In the genomic region with DNA sequence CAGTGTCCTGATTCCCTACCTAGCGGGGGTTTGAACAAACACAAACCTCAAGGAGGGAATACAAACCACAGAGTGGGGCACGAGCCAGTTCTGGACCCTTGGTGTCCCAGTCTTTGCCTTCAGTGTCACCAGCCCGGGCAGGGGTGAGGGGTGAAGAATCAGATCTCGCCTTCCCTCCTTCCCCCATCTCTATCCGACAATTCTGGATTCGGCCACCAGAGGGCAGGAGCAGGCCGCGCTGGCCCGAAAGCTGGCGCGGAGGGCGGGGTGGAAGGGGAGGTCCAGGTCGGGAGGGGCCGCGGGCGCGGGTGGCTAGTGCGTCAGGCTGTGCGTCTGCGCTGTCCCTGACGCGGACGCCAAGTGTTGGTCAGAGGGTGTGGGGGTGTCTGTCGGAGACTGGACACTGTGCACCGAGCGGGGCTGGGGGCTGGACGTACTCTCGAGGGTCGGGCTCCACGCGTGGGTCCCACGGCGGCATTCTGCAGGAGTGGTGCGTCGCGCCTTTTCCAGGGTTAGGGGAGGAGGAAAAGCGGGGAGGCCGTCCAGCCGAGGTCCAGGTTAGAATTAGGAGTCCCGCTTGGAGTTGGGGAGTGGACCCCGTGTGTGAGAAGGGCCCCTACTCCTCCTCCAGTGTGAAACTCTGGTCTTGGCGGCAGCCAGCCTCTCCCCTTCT, we compare ENCODE assay signal across 8 cellular contexts. TPM values are rescaled to one million over a fixed set of nuclear protein-coding genes. Genes with fewer than 3 reads are reported as not detected.
DNase-seq lines count a peak whose midpoint lies in the region; TF ChIP-seq lines count a peak whose summit lies in the region.

No MANE protein-coding gene starts in this region.

- H3K4me3 ChIP-seq in fibroblast of villous mesenchyme (ENCODE audit: low read depth, low read length), result peak overlapping the region; percentile 52

- peaks cover 2% of the 10 kb centered on the region for H3K4me1 Mint-ChIP-seq in activated T-helper 2 cell treated with anti-CD3 and anti-CD28 coated beads, Interferon-gamma antibody, Interleukin-2, Interleukin-4, amounts not matched to agents 10 μg/mL and 5 μg/mL and 100 μg/mL, durations not matched to agents 14 hours and 24 hours and 36 hours (ENCODE audit: low read depth)
- no peaks in the 10 kb centered on the region for H3K4me1 Mint-ChIP-seq in neural crest cell
- peaks cover 3% of the 10 kb centered on the region for H3K4me1 Mint-ChIP-seq in stimulated activated naive CD8-positive, alpha-beta T cell treated with anti-CD3 and anti-CD28 coated beads, Interleukin-15, Interleukin-2, amounts not matched to agents 100 ng/mL and 50 ng/mL, for 24 hours (ENCODE audit: low read depth)

- no peak overlapping the region for H3K27ac Mint-ChIP-seq in activated T-helper 2 cell treated with anti-CD3 and anti-CD28 coated beads, Interferon-gamma antibody, Interleukin-2, Interleukin-4, amounts not matched to agents 10 μg/mL and 5 μg/mL and 100 μg/mL, durations not matched to agents 14 hours and 24 hours and 36 hours
- no peak overlapping the region for H3K27ac Mint-ChIP-seq in neural crest cell (ENCODE audit: unreplicated experiment)
- H3K27ac Mint-ChIP-seq in stimulated activated naive CD8-positive, alpha-beta T cell treated with anti-CD3 and anti-CD28 coated beads, Interleukin-15, Interleukin-2, amounts not matched to agents 100 ng/mL and 50 ng/mL, for 24 hours, result no peak overlapping the region

- peak; percentile 89 for TF ChIP-seq CTCF in fibroblast of villous mesenchyme (IDR thresholded peaks at IDR 0.05; ENCODE audit: insufficient read depth, low read depth, low read length)
- TF ChIP-seq CTCF in neural crest cell (conservative IDR thresholded peaks at IDR 0.05), result peak; percentile 91

- intact Hi-C loops in activated T-helper 2 cell treated with anti-CD3 and anti-CD28 coated beads, Interferon-gamma antibody, Interleukin-2, Interleukin-4, amounts not matched to agents 10 μg/mL and 5 μg/mL and 100 μg/mL, durations not matched to agents 14 hours and 24 hours and 36 hours (cut with micrococcal nuclease), result loop anchor here (2.0 kb wide), 1 partner anchor 63 kb away; no protein-coding TSS in a partner anchor

- no peaks in the 10 kb centered on the region for H3K36me3 Mint-ChIP-seq in activated T-helper 2 cell treated with anti-CD3 and anti-CD28 coated beads, Interferon-gamma antibody, Interleukin-2, Interleukin-4, amounts not matched to agents 10 μg/mL and 5 μg/mL and 100 μg/mL, durations not matched to agents 14 hours and 24 hours and 36 hours (ENCODE audit: low read depth)
- no peaks in the 10 kb centered on the region for H3K36me3 Mint-ChIP-seq in neural crest cell (ENCODE audit: low read depth)
- H3K36me3 Mint-ChIP-seq in stimulated activated naive CD8-positive, alpha-beta T cell treated with anti-CD3 and anti-CD28 coated beads, Interleukin-15, Interleukin-2, amounts not matched to agents 100 ng/mL and 50 ng/mL, for 24 hours (ENCODE audit: low read depth), result no peaks in the 10 kb centered on the region

- peak overlapping the region; percentile 21 for H3K4me3 Mint-ChIP-seq in activated T-helper 2 cell treated with anti-CD3 and anti-CD28 coated beads, Interferon-gamma antibody, Interleukin-2, Interleukin-4, amounts not matched to agents 10 μg/mL and 5 μg/mL and 100 μg/mL, durations not matched to agents 14 hours and 24 hours and 36 hours (ENCODE audit: low read depth)
- peak overlapping the region; percentile 79 for H3K4me3 Mint-ChIP-seq in neural crest cell
- peak overlapping the region; percentile 23 for H3K4me3 Mint-ChIP-seq in stimulated activated naive CD8-positive, alpha-beta T cell treated with anti-CD3 and anti-CD28 coated beads, Interleukin-15, Interleukin-2, amounts not matched to agents 100 ng/mL and 50 ng/mL, for 24 hours

- DNase-seq in SIG-M5 treated with dmso at 0.1 percent for 504 hours (lab: John Stamatoyannopoulos, UW; ENCODE audit: unreplicated experiment), result peak; percentile 56
- DNase-seq in SIG-M5 (lab: John Stamatoyannopoulos, UW), result no peak
- peak; percentile 74 for DNase-seq in LHCN-M2 (ENCODE audit: low read depth)
- DNase-seq in RKO (ENCODE audit: low spot score), result peak; percentile 92
- peak; percentile 63 for DNase-seq in activated T-helper 2 cell treated with anti-CD3 and anti-CD28 coated beads, Interferon-gamma antibody, Interleukin-2, Interleukin-4, amounts not matched to agents 10 μg/mL and 5 μg/mL and 100 μg/mL, durations not matched to agents 14 hours and 24 hours and 36 hours (ENCODE audit: low spot score)
- DNase-seq in fibroblast of villous mesenchyme (ENCODE audit: low read depth), result peak; percentile 79
- peak; percentile 97 for DNase-seq in neural crest cell (ENCODE audit: low read depth, low spot score)

- peaks cover 73% of the 10 kb centered on the region for H3K27me3 Mint-ChIP-seq in activated T-helper 2 cell treated with anti-CD3 and anti-CD28 coated beads, Interferon-gamma antibody, Interleukin-2, Interleukin-4, amounts not matched to agents 10 μg/mL and 5 μg/mL and 100 μg/mL, durations not matched to agents 14 hours and 24 hours and 36 hours (ENCODE audit: low read depth)
- peaks cover 96% of the 10 kb centered on the region for H3K27me3 Mint-ChIP-seq in neural crest cell (ENCODE audit: low read depth)
- peaks cover 68% of the 10 kb centered on the region for H3K27me3 Mint-ChIP-seq in stimulated activated naive CD8-positive, alpha-beta T cell treated with anti-CD3 and anti-CD28 coated beads, Interleukin-15, Interleukin-2, amounts not matched to agents 100 ng/mL and 50 ng/mL, for 24 hours

- H3K9me3 Mint-ChIP-seq in activated T-helper 2 cell treated with anti-CD3 and anti-CD28 coated beads, Interferon-gamma antibody, Interleukin-2, Interleukin-4, amounts not matched to agents 10 μg/mL and 5 μg/mL and 100 μg/mL, durations not matched to agents 14 hours and 24 hours and 36 hours, result no peaks in the 10 kb centered on the region
- no peaks in the 10 kb centered on the region for H3K9me3 Mint-ChIP-seq in neural crest cell
- H3K9me3 Mint-ChIP-seq in stimulated activated naive CD8-positive, alpha-beta T cell treated with anti-CD3 and anti-CD28 coated beads, Interleukin-15, Interleukin-2, amounts not matched to agents 100 ng/mL and 50 ng/mL, for 24 hours, result no peaks in the 10 kb centered on the region

RNA-seq across cellular contexts. Expression of a gene that starts 2.9 kb away (rescaled TPM):
- total RNA-seq in LHCN-M2 (2014; rRNA removed), result not detected in 2 replicates
- polyA plus RNA-seq in LHCN-M2 (2012), result not detected
- total RNA-seq in activated T-helper 2 cell treated with anti-CD3 and anti-CD28 coated beads, Interferon-gamma antibody, Interleukin-2, Interleukin-4, amounts not matched to agents 10 μg/mL and 5 μg/mL and 100 μg/mL, durations not matched to agents 14 hours and 24 hours and 36 hours, result not detected in 2 replicates
- 1.3 TPM in 1 of 2 replicates, not detected in the other for total RNA-seq in fibroblast of villous mesenchyme
- total RNA-seq in neural crest cell, result not detected in 2 replicates

RNA-seq across cellular contexts. Expression of a gene that starts 11.1 kb away (rescaled TPM):
- total RNA-seq in LHCN-M2 (2014; rRNA removed) (not detected in 2 replicates), fibroblast of villous mesenchyme (not detected in 2 replicates), neural crest cell (not detected in 2 replicates)
- not detected for polyA plus RNA-seq in LHCN-M2 (2012)
- not detected in 2 replicates for total RNA-seq in activated T-helper 2 cell treated with anti-CD3 and anti-CD28 coated beads, Interferon-gamma antibody, Interleukin-2, Interleukin-4, amounts not matched to agents 10 μg/mL and 5 μg/mL and 100 μg/mL, durations not matched to agents 14 hours and 24 hours and 36 hours

RNA-seq across cellular contexts. Expression of a gene that starts 36.6 kb away (rescaled TPM):
- total RNA-seq in LHCN-M2 (2014; rRNA removed) (0.17 and 0.38 TPM in 2 replicates), fibroblast of villous mesenchyme (not detected in 2 replicates), neural crest cell (1.7 and 1.9 TPM in 2 replicates)
- polyA plus RNA-seq in LHCN-M2 (2012), result 0.24 TPM
- total RNA-seq in activated T-helper 2 cell treated with anti-CD3 and anti-CD28 coated beads, Interferon-gamma antibody, Interleukin-2, Interleukin-4, amounts not matched to agents 10 μg/mL and 5 μg/mL and 100 μg/mL, durations not matched to agents 14 hours and 24 hours and 36 hours, result not detected in 2 replicates

RNA-seq across cellular contexts. Expression of a gene that starts 45.2 kb away (rescaled TPM):
- total RNA-seq in LHCN-M2 (2014; rRNA removed) (under 0.01 TPM in 1 of 2 replicates, not detected in the other), fibroblast of villous mesenchyme (not detected in 2 replicates), neural crest cell (0.93 and 1.4 TPM in 2 replicates)
- polyA plus RNA-seq in LHCN-M2 (2012), result not detected
- not detected in 2 replicates for total RNA-seq in activated T-helper 2 cell treated with anti-CD3 and anti-CD28 coated beads, Interferon-gamma antibody, Interleukin-2, Interleukin-4, amounts not matched to agents 10 μg/mL and 5 μg/mL and 100 μg/mL, durations not matched to agents 14 hours and 24 hours and 36 hours

Comparison
In these comparisons a context has a peak if more than half of its experiments do, and no peak if none do; other contexts are left out.
1. H3K4me3 Mint-ChIP-seq: peak in every context shown above with its lines; median percentile 79 in neural crest cell; 23 in stimulated activated naive CD8-positive, alpha-beta T cell treated with anti-CD3 and anti-CD28 coated beads, Interleukin-15, Interleukin-2, amounts not matched to agents 100 ng/mL and 50 ng/mL, for 24 hours; 21 in activated T-helper 2 cell treated with anti-CD3 and anti-CD28 coated beads, Interferon-gamma antibody, Interleukin-2, Interleukin-4, amounts not matched to agents 10 μg/mL and 5 μg/mL and 100 μg/mL, durations not matched to agents 14 hours and 24 hours and 36 hours.